ENCODE assay signal across 16 cellular contexts in the genomic region with DNA sequence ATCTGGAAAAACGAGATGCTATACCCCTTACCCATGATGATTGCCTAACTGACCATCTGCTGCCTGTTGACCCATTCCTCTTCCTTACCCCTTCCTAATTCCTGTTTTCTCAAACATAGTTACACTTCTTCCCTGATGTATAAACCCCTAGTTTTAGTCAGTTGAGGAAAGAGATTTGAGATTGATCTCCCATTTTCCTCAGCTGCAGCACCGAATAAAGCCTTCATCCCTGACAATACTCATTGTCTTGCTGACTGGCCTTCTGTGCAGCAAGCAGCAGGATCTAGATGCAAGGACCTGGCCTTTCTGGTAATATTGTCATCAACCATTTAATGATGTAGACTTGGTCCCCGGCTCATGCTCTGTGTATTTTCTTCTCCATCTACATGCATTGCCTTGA. TPM values are rescaled to one million over a fixed set of nuclear protein-coding genes. Genes with fewer than 3 reads are reported as not detected.
DNase-seq lines count a peak whose midpoint lies in the region; ATAC-seq and TF ChIP-seq lines count a peak whose summit lies in the region.
"Had no signal": no experiment of that assay in that cellular context is flagged by ENCODE, and none has a peak within 500 bp of the region (broad histone marks: within the 10 kb centered on the region; RNA-seq: fewer than 3 reads in every experiment).

No MANE protein-coding gene starts in this region.

- H3K36me3 Mint-ChIP-seq in activated T-cell treated with anti-CD3 and anti-CD28 coated beads, Interleukin-2, amount 50 U/mL, for 4 hours (ENCODE audit: insufficient read depth), result peaks cover 26% of the 10 kb centered on the region
- H3K36me3 Mint-ChIP-seq in endothelial cell (ENCODE audit: low read depth, unreplicated experiment), result peaks cover 42% of the 10 kb centered on the region
- H3K36me3 Mint-ChIP-seq in stimulated activated naive B cell treated with anti-CD40 and anti-IgM and Interleukin-4, amounts not matched to agents 10 μg/mL and 1 μg/mL and 100 μg/mL, for 72 hours, result peaks cover 36 to 55% of the 10 kb centered on the region in 2 donors

- intact Hi-C loops in cardiac septum (cut with DNase I), result no loop called here

- H3K36me3 ChIP-seq in OCI-LY3 (replicated peaks; ENCODE audit: low read depth, low read length), result peaks cover 33% of the 10 kb centered on the region

- peaks cover 33% of the 10 kb centered on the region for H3K4me1 Mint-ChIP-seq in activated T-cell treated with anti-CD3 and anti-CD28 coated beads, Interleukin-2, amount 50 U/mL, for 4 hours (ENCODE audit: low read depth)
- H3K4me1 Mint-ChIP-seq in endothelial cell (ENCODE audit: unreplicated experiment), result peaks cover 16% of the 10 kb centered on the region
- H3K4me1 Mint-ChIP-seq in stimulated activated naive B cell treated with anti-CD40 and anti-IgM and Interleukin-4, amounts not matched to agents 10 μg/mL and 1 μg/mL and 100 μg/mL, for 72 hours, result peaks cover 24 to 42% of the 10 kb centered on the region in 2 donors

- peaks cover 20% of the 10 kb centered on the region for H3K4me1 ChIP-seq in OCI-LY3 (ENCODE audit: low read length)

- no peak overlapping the region for H3K27ac ChIP-seq in OCI-LY3 (ENCODE audit: low read length)

- H3K4me3 Mint-ChIP-seq in activated T-cell treated with anti-CD3 and anti-CD28 coated beads, Interleukin-2, amount 50 U/mL, for 4 hours, result peak overlapping the region; percentile 91
- peak overlapping the region; percentile 88 for H3K4me3 Mint-ChIP-seq in endothelial cell (ENCODE audit: unreplicated experiment)
- H3K4me3 Mint-ChIP-seq in stimulated activated naive B cell treated with anti-CD40 and anti-IgM and Interleukin-4, amounts not matched to agents 10 μg/mL and 1 μg/mL and 100 μg/mL, for 72 hours, result peak overlapping the region in 1 of 2 donors; percentile 98

- H3K9me3 Mint-ChIP-seq in activated T-cell treated with anti-CD3 and anti-CD28 coated beads, Interleukin-2, amount 50 U/mL, for 4 hours, result peaks cover 10% of the 10 kb centered on the region
- H3K9me3 Mint-ChIP-seq in endothelial cell (ENCODE audit: unreplicated experiment), result peaks cover 25% of the 10 kb centered on the region
- H3K9me3 Mint-ChIP-seq in stimulated activated naive B cell treated with anti-CD40 and anti-IgM and Interleukin-4, amounts not matched to agents 10 μg/mL and 1 μg/mL and 100 μg/mL, for 72 hours, result peaks cover 14 to 15% of the 10 kb centered on the region in 2 donors

- no peak overlapping the region for H3K4me2 ChIP-seq in OCI-LY3 (ENCODE audit: low read length)

- H3K9me3 ChIP-seq in OCI-LY3 (ENCODE audit: insufficient read depth, low read length), result peaks cover 21% of the 10 kb centered on the region; the same call in 1 of the 2 replicates

- DNase-seq in activated T-cell treated with anti-CD3 and anti-CD28 coated beads, Interleukin-2, amount 50 U/mL, for 4 hours, result no peak
- DNase-seq in activated T-cell treated with anti-CD3 and anti-CD28 coated beads, Interleukin-2, amount 50 U/mL, for 1 hour, result no peak
- DNase-seq in endothelial cell (ENCODE audit: low spot score) (no peak), cardiac septum (ENCODE audit: low spot score) (no peak), hepatic stellate cell (ENCODE audit: low spot score) (no peak)
- no peak for DNase-seq in stimulated activated naive B cell treated with anti-CD40 and anti-IgM and Interleukin-4, amounts not matched to agents 10 μg/mL and 1 μg/mL and 100 μg/mL, for 72 hours
- DNase-seq: activated CD4-positive, alpha-beta T cell treated with anti-CD3 and anti-CD28 coated beads for 4 hours; hippocampal formation; NCI-H1092 treated with DMSO at 0.1 percent for 48 hours; NCI-H510A treated with DMSO at 0.1 percent for 48 hours; SHP77 treated with DMSO at 0.1 percent for 48 hours; upper lobe of left lung had no signal

- ATAC-seq in activated T-cell treated with anti-CD3 and anti-CD28 coated beads, Interleukin-2, amount 50 U/mL, for 4 hours, result no peak
- ATAC-seq in stimulated activated naive B cell treated with anti-CD40 and anti-IgM and Interleukin-4, amounts not matched to agents 10 μg/mL and 1 μg/mL and 100 μg/mL, for 72 hours (replicated peaks), result no peak
- ATAC-seq in SK-N-SH treated with all-trans-retinoic acid at 6 μM for 48 hours, result no peak

- no peak overlapping the region for H3K4me3 ChIP-seq in OCI-LY3 (ENCODE audit: low read length)

- H2AFZ ChIP-seq in OCI-LY3 (ENCODE audit: low read depth, low read length), result peak overlapping the region; percentile 99

- no peaks in the 10 kb centered on the region for H3K27me3 ChIP-seq in OCI-LY3 (ENCODE audit: low read depth, low read length)
- H3K27me3 ChIP-seq: upper lobe of left lung had no signal

- H4K20me1 ChIP-seq in OCI-LY3 (ENCODE audit: insufficient read depth, low read length), result peaks cover 16% of the 10 kb centered on the region; the same call in 1 of the 2 replicates

- peaks cover 32% of the 10 kb centered on the region for H3K79me2 ChIP-seq in OCI-LY3 (ENCODE audit: low read length)

- H3K9ac ChIP-seq in OCI-LY3 (ENCODE audit: low read length), result no peak overlapping the region

- H3K27me3 Mint-ChIP-seq in activated T-cell treated with anti-CD3 and anti-CD28 coated beads, Interleukin-2, amount 50 U/mL, for 4 hours (ENCODE audit: low read depth), result peaks cover 16% of the 10 kb centered on the region
- H3K27me3 Mint-ChIP-seq in endothelial cell (ENCODE audit: unreplicated experiment), result peaks cover 13% of the 10 kb centered on the region
- peaks cover 14 to 17% of the 10 kb centered on the region in 2 donors for H3K27me3 Mint-ChIP-seq in stimulated activated naive B cell treated with anti-CD40 and anti-IgM and Interleukin-4, amounts not matched to agents 10 μg/mL and 1 μg/mL and 100 μg/mL, for 72 hours

- TF ChIP-seq CTCF in OCI-LY3 (IDR thresholded peaks at IDR 0.05; ENCODE audit: low read depth, low read length), result no peak
- TF ChIP-seq CTCF in endothelial cell (IDR thresholded peaks at IDR 0.05; ENCODE audit: unreplicated experiment), result no peak

- no peak overlapping the region for H3K27ac Mint-ChIP-seq in endothelial cell (ENCODE audit: unreplicated experiment)
- peak overlapping the region; percentile 98 for H3K27ac Mint-ChIP-seq in stimulated activated naive B cell treated with anti-CD40 and anti-IgM and Interleukin-4, amounts not matched to agents 10 μg/mL and 1 μg/mL and 100 μg/mL, for 72 hours

TF ChIP-seq in SK-N-SH treated with all-trans-retinoic acid at 6 μM for 48 hours, 23 proteins besides CTCF, POLR2A, EP300 and RAD21 (continues in another document):
- TF ChIP-seq, protein P1, sequence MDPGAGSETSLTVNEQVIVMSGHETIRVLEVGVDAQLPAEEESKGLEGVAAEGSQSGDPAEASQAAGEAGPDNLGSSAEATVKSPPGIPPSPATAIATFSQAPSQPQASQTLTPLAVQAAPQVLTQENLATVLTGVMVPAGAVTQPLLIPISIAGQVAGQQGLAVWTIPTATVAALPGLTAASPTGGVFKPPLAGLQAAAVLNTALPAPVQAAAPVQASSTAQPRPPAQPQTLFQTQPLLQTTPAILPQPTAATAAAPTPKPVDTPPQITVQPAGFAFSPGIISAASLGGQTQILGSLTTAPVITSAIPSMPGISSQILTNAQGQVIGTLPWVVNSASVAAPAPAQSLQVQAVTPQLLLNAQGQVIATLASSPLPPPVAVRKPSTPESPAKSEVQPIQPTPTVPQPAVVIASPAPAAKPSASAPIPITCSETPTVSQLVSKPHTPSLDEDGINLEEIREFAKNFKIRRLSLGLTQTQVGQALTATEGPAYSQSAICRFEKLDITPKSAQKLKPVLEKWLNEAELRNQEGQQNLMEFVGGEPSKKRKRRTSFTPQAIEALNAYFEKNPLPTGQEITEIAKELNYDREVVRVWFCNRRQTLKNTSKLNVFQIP (CRISPR knock-in tag; IDR thresholded peaks at IDR 0.05; ENCODE audit: borderline replicate concordance, low read depth), result no peak
- no peak for TF ChIP-seq ZFP30 (CRISPR knock-in tag; IDR thresholded peaks at IDR 0.05)
- no peak for TF ChIP-seq ZNF8 (CRISPR knock-in tag; IDR thresholded peaks at IDR 0.05)
- TF ChIP-seq GLIS3 (CRISPR knock-in tag; IDR thresholded peaks at IDR 0.05), result no peak
- TF ChIP-seq CSDC2 (CRISPR knock-in tag; IDR thresholded peaks at IDR 0.05), result no peak
- TF ChIP-seq, protein P2, sequence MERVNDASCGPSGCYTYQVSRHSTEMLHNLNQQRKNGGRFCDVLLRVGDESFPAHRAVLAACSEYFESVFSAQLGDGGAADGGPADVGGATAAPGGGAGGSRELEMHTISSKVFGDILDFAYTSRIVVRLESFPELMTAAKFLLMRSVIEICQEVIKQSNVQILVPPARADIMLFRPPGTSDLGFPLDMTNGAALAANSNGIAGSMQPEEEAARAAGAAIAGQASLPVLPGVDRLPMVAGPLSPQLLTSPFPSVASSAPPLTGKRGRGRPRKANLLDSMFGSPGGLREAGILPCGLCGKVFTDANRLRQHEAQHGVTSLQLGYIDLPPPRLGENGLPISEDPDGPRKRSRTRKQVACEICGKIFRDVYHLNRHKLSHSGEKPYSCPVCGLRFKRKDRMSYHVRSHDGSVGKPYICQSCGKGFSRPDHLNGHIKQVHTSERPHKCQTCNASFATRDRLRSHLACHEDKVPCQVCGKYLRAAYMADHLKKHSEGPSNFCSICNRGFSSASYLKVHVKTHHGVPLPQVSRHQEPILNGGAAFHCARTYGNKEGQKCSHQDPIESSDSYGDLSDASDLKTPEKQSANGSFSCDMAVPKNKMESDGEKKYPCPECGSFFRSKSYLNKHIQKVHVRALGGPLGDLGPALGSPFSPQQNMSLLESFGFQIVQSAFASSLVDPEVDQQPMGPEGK (CRISPR knock-in tag; IDR thresholded peaks at IDR 0.05; ENCODE audit: borderline replicate concordance), result no peak
- no peak for TF ChIP-seq TCF4 (CRISPR knock-in tag; IDR thresholded peaks at IDR 0.05; ENCODE audit: borderline replicate concordance)
- TF ChIP-seq OSR1 (CRISPR knock-in tag; IDR thresholded peaks at IDR 0.05), result no peak
- no peak for TF ChIP-seq ZNF70 (CRISPR knock-in tag; IDR thresholded peaks at IDR 0.05)

RNA-seq across cellular contexts. Expression of a gene that starts 1.0 kb away (rescaled TPM):
- 10 to 100 TPM; 20.2 to 26.9 (median 22.1) TPM for total RNA-seq in activated T-cell treated with anti-CD3 and anti-CD28 coated beads, Interleukin-2, amount 50 U/mL, for 4 hours
- 29.0 TPM for total RNA-seq in endothelial cell (ENCODE audit: unreplicated experiment)
- 23.0 TPM for total RNA-seq in cardiac septum

RNA-seq across cellular contexts. Expression of a gene that starts 23.0 kb away (rescaled TPM):
- total RNA-seq in activated T-cell treated with anti-CD3 and anti-CD28 coated beads, Interleukin-2, amount 50 U/mL, for 4 hours, result not detected
- not detected for total RNA-seq in endothelial cell (ENCODE audit: unreplicated experiment)
- not detected for total RNA-seq in cardiac septum
- total RNA-seq: lung microvascular endothelial cell, sciatic nerve, upper lobe of left lung had no signal

RNA-seq across cellular contexts. Expression of a gene that starts 40.5 kb away (rescaled TPM):
- 1 to 10 TPM in 1 of 3 donors, under 1 TPM in 1, not detected in 1; 0.82 to 1.2 TPM for total RNA-seq in activated T-cell treated with anti-CD3 and anti-CD28 coated beads, Interleukin-2, amount 50 U/mL, for 4 hours
- total RNA-seq in endothelial cell (ENCODE audit: unreplicated experiment) (3.2 TPM), cardiac septum (2.2 TPM)

RNA-seq across cellular contexts. Expression of a gene that starts 45.3 kb away (rescaled TPM):
- total RNA-seq in activated T-cell treated with anti-CD3 and anti-CD28 coated beads, Interleukin-2, amount 50 U/mL, for 4 hours, result not detected
- total RNA-seq in endothelial cell (ENCODE audit: unreplicated experiment) (not detected), cardiac septum (not detected)
- total RNA-seq: lung microvascular endothelial cell, sciatic nerve, upper lobe of left lung had no signal

RNA-seq across cellular contexts. Expression of a gene that starts 50.1 kb away (rescaled TPM):
- total RNA-seq in activated T-cell treated with anti-CD3 and anti-CD28 coated beads, Interleukin-2, amount 50 U/mL, for 4 hours, result 10 to 100 TPM in 2 of 3 donors, 1 to 10 TPM in 1; 9.6 to 12.3 (median 12.0) TPM
- total RNA-seq in endothelial cell (ENCODE audit: unreplicated experiment) (20.4 TPM), cardiac septum (12.8 TPM)
